In the genomic region with DNA sequence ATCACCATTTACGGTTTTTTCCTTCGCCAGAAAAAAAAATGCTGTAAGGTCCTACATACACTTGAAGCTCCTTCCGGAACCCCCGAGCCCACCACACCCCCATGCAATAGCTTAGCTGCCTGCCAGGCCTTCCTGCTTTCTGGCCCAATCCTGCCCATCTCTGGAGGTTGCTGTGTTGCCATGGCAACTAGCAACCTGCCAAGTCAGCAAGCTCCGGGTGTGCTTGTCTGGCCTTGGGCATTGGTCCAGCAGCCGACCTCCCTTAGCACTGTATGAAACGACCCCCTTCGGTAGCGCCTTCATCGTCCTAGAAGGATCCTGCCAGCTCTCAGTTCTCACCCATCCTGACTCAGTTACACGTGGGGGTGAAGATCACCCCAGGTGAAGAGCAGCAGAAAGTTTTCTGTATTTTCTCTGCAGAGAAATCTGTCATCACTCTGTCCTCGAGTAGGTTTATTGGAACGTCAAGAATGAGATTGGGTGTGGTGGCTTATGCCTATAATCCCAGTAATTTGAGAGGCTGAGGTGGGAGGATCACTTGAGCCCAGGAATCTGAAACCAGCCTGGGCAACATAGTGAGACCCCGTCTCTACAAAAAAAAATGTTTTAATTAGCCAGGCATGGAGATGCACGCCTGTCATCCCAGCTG, we compare ENCODE assay signal across 16 cellular contexts. TPM values are rescaled to one million over a fixed set of nuclear protein-coding genes. Genes with fewer than 3 reads are reported as not detected.
DNase-seq lines count a peak whose midpoint lies in the region; ATAC-seq, FAIRE-seq and TF ChIP-seq lines count a peak whose summit lies in the region.
"Had no signal": no experiment of that assay in that cellular context is flagged by ENCODE, and none has a peak within 500 bp of the region (broad histone marks: within the 10 kb centered on the region; RNA-seq: fewer than 3 reads in every experiment).

No MANE protein-coding gene starts in this region.

- no peak for ATAC-seq in GM18870 (IDR thresholded peaks at IDR 0.05; ENCODE audit: unreplicated experiment)
- ATAC-seq: heart left ventricle had no signal

- no peak overlapping the region for H2AFZ ChIP-seq in Karpas-422 (ENCODE audit: low read length)
- no peak overlapping the region for H2AFZ ChIP-seq in astrocyte (ENCODE audit: low read depth, low read length)

- no peak overlapping the region for H3K27ac Mint-ChIP-seq in astrocyte (ENCODE audit: unreplicated experiment)
- H3K27ac Mint-ChIP-seq: activated CD4-positive, alpha-beta T cell treated with anti-CD3 and anti-CD28 coated beads, Interleukin-2, amount 10 ng/mL, durations not matched to agents 7 days and 5 days had no signal

- no peaks in the 10 kb centered on the region for H3K9me3 ChIP-seq in Karpas-422 (ENCODE audit: low read length)
- H3K9me3 ChIP-seq in astrocyte (ENCODE audit: insufficient read depth, low read depth, low read length) = no peaks in the 10 kb centered on the region
- H3K9me3 ChIP-seq: heart left ventricle, SJSA1 had no signal

- TF ChIP-seq CTCF in astrocyte (IDR thresholded peaks at IDR 0.05; ENCODE audit: insufficient read depth, low read depth, low read length) = no peak

- H3K27me3 Mint-ChIP-seq in astrocyte (ENCODE audit: low read depth, unreplicated experiment) = peaks cover 5% of the 10 kb centered on the region

- DNase-seq in DMS79 (lab: John Stamatoyannopoulos, UW) (peak; percentile 74), Karpas-422 (peak; percentile 33), astrocyte (ENCODE audit: low read depth) (peak; percentile 18), kidney tubule cell (ENCODE audit: low spot score) (peak; percentile 31)
- DNase-seq in activated T-cell treated with anti-CD3 and anti-CD28 coated beads, Interleukin-2, amount 50 U/mL, for 48 hours = no peak
- no peak for DNase-seq in central memory CD4-positive, alpha-beta T cell
- DNase-seq in activated CD4-positive, alpha-beta T cell treated with anti-CD3 and anti-CD28 coated beads for 48 hours = no peak
- DNase-seq: activated CD4-positive, alpha-beta T cell treated with anti-CD3 and anti-CD28 coated beads, Interleukin-2, amount 10 ng/mL, durations not matched to agents 7 days and 5 days; activated gamma-delta T cell treated with Interleukin-2 at 50 U/mL for 16 hours; Calu3; heart left ventricle; NCI-H2107; trophoblast cell had no signal

- H3K4me1 ChIP-seq in Karpas-422 (ENCODE audit: low read length) = peaks cover 5% of the 10 kb centered on the region; the same call in 1 of the 2 replicates
- peaks cover 22% of the 10 kb centered on the region for H3K4me1 ChIP-seq in astrocyte (ENCODE audit: insufficient read depth, low read length)

- H3K4me2 ChIP-seq in Karpas-422 (ENCODE audit: low read depth, low read length, poor library complexity, severe bottlenecking) (no peak overlapping the region), astrocyte (ENCODE audit: low read length) (peak overlapping the region; percentile 13)

- H3K27me3 ChIP-seq in Karpas-422 (ENCODE audit: low read length) (no peaks in the 10 kb centered on the region), astrocyte (ENCODE audit: insufficient read depth, low read length) (peaks cover 3% of the 10 kb centered on the region)
- H3K27me3 ChIP-seq: SJSA1 had no signal

- H3K9me2 ChIP-seq in Karpas-422 (replicated peaks; ENCODE audit: insufficient read depth, low read length) = no peaks in the 10 kb centered on the region

- no peak overlapping the region for H3K9ac ChIP-seq in Karpas-422 (ENCODE audit: low read length)
- no peak overlapping the region for H3K9ac ChIP-seq in astrocyte (ENCODE audit: low read length)

- H3K79me2 ChIP-seq in Karpas-422 (ENCODE audit: low read length) (no peaks in the 10 kb centered on the region), astrocyte (ENCODE audit: insufficient read depth, low read length) (no peaks in the 10 kb centered on the region)

- H4K20me1 ChIP-seq in Karpas-422 (ENCODE audit: insufficient read depth, low read depth, low read length) (no peaks in the 10 kb centered on the region), astrocyte (ENCODE audit: insufficient read depth, low read length) (no peaks in the 10 kb centered on the region)

- H3K36me3 ChIP-seq in Karpas-422 (ENCODE audit: insufficient read depth, low read length) = no peaks in the 10 kb centered on the region
- no peaks in the 10 kb centered on the region for H3K36me3 ChIP-seq in astrocyte (ENCODE audit: insufficient read depth, low read length)
- H3K36me3 ChIP-seq: heart left ventricle, SJSA1 had no signal

- H3K27ac ChIP-seq in Karpas-422 (ENCODE audit: low read length) (no peak overlapping the region), astrocyte (ENCODE audit: low read depth, low read length) (no peak overlapping the region)
- H3K27ac ChIP-seq: heart left ventricle, SJSA1 had no signal

- no peak overlapping the region for H3K4me3 ChIP-seq in Karpas-422 (ENCODE audit: low read length)
- no peak overlapping the region for H3K4me3 ChIP-seq in astrocyte (ENCODE audit: insufficient read depth, low read depth, low read length)
- H3K4me3 ChIP-seq: heart left ventricle, SJSA1 had no signal

- no peak for FAIRE-seq in astrocyte (lab: Jason Lieb, UNC)
- FAIRE-seq: GM18507 had no signal

- H3K36me3 Mint-ChIP-seq in astrocyte (ENCODE audit: low read depth, unreplicated experiment) = no peaks in the 10 kb centered on the region

- H3K4me3 Mint-ChIP-seq in astrocyte (ENCODE audit: unreplicated experiment) = no peak overlapping the region
- H3K4me3 Mint-ChIP-seq: activated CD4-positive, alpha-beta T cell treated with anti-CD3 and anti-CD28 coated beads, Interleukin-2, amount 10 ng/mL, durations not matched to agents 7 days and 5 days had no signal

- no peaks in the 10 kb centered on the region for H3K9me3 Mint-ChIP-seq in astrocyte (ENCODE audit: unreplicated experiment)
- H3K9me3 Mint-ChIP-seq: activated CD4-positive, alpha-beta T cell treated with anti-CD3 and anti-CD28 coated beads, Interleukin-2, amount 10 ng/mL, durations not matched to agents 7 days and 5 days had no signal

- H3K4me1 Mint-ChIP-seq in astrocyte (ENCODE audit: low read depth, unreplicated experiment) = peaks cover 8% of the 10 kb centered on the region
- H3K4me1 Mint-ChIP-seq: activated CD4-positive, alpha-beta T cell treated with anti-CD3 and anti-CD28 coated beads, Interleukin-2, amount 10 ng/mL, durations not matched to agents 7 days and 5 days had no signal

RNA-seq across cellular contexts. Expression of gene MTCL1, which starts 47.4 kb away (rescaled TPM):
- 0.43 and 2.9 TPM in 2 replicates for total RNA-seq in Karpas-422 (2014; rRNA removed; shearing (Covaris generic); ENCODE audit: low replicate concordance)
- total RNA-seq in astrocyte = 48.6 and 59.3 TPM in 2 replicates

RNA-seq across cellular contexts. Expression of gene RAB12, which starts 48.8 kb away (rescaled TPM):
- total RNA-seq in Karpas-422 (2014; rRNA removed; shearing (Covaris generic); ENCODE audit: low replicate concordance) = 11.9 and 17.2 TPM in 2 replicates
- total RNA-seq in astrocyte = 49.4 and 52.6 TPM in 2 replicates

Comparison
In these comparisons a context has a peak if more than half of its experiments do, and no peak if none do; other contexts are left out.
1. DNase-seq: peak in DMS79 (single experiment), Karpas-422 (single experiment), astrocyte (single experiment) and kidney tubule cell (single experiment); none in activated T-cell treated with anti-CD3 and anti-CD28 coated beads, Interleukin-2, amount 50 U/mL, for 48 hours (0 of 2), central memory CD4-positive, alpha-beta T cell (single experiment) and activated CD4-positive, alpha-beta T cell treated with anti-CD3 and anti-CD28 coated beads for 48 hours (single experiment).
2. RNA of gene MTCL1, which starts 47.4 kb away (total RNA-seq): 48.6 to 59.3 TPM in astrocyte; 0.43 to 2.9 TPM in Karpas-422; every median in the first group is over 10 times any median in the second.